Comparison of ENCODE assay signal across 14 cellular contexts in genomic region chr12:4283512-4284255, GRCh38. TPM values are rescaled to one million over a fixed set of nuclear protein-coding genes. Genes with fewer than 3 reads are reported as not detected.
DNase-seq lines count a peak whose midpoint lies in the region; ATAC-seq and FAIRE-seq lines count a peak whose summit lies in the region.
"Had no signal": no experiment of that assay in that cellular context is flagged by ENCODE, and none has a peak within 500 bp of the region (broad histone marks: within the 10 kb centered on the region; RNA-seq: fewer than 3 reads in every experiment).

No MANE protein-coding gene starts in this region.

- intact Hi-C loops in naive thymus-derived CD4-positive, alpha-beta T cell (cut with micrococcal nuclease) = no loop called here

- H3K4me3 ChIP-seq in naive thymus-derived CD4-positive, alpha-beta T cell (ENCODE audit: low read length) = no peak overlapping the region
- H3K4me3 ChIP-seq: thyroid gland had no signal

- peaks cover 44 to 99% (median 64%) of the 10 kb centered on the region in 3 experiments for H3K36me3 ChIP-seq in naive thymus-derived CD4-positive, alpha-beta T cell (ENCODE audit: control insufficient read depth in 2 of 3, insufficient read depth in 3 of 3, low read length in 3 of 3)

- no peaks in the 10 kb centered on the region for H3K27me3 Mint-ChIP-seq in stimulated activated naive CD8-positive, alpha-beta T cell treated with anti-CD3 and anti-CD28 coated beads, Interleukin-15, Interleukin-2, amounts not matched to agents 100 ng/mL and 50 ng/mL, for 24 hours
- no peaks in the 10 kb centered on the region for H3K27me3 Mint-ChIP-seq in activated naive CD8-positive, alpha-beta T cell treated with anti-CD3 and anti-CD28 coated beads, Interleukin-2, amount 10 ng/mL, durations not matched to agents 7 days and 5 days
- H3K27me3 Mint-ChIP-seq in naive thymus-derived CD4-positive, alpha-beta T cell = no peaks in the 10 kb centered on the region

- peaks cover 15 to 37% of the 10 kb centered on the region in 2 donors for H3K4me1 ChIP-seq in naive thymus-derived CD4-positive, alpha-beta T cell (ENCODE audit: control insufficient read depth in 2 of 2, insufficient read depth in 2 of 2, low read length in 2 of 2)

- H3K27me3 ChIP-seq in naive thymus-derived CD4-positive, alpha-beta T cell (ENCODE audit: control insufficient read depth in 2 of 2, insufficient read depth in 2 of 2, low read length in 2 of 2) = no peaks in the 10 kb centered on the region
- H3K27me3 ChIP-seq: thyroid gland had no signal

- H3K4me1 Mint-ChIP-seq in stimulated activated naive CD8-positive, alpha-beta T cell treated with anti-CD3 and anti-CD28 coated beads, Interleukin-15, Interleukin-2, amounts not matched to agents 100 ng/mL and 50 ng/mL, for 24 hours (ENCODE audit: low read depth) = peaks cover 96% of the 10 kb centered on the region
- H3K4me1 Mint-ChIP-seq in activated naive CD8-positive, alpha-beta T cell treated with anti-CD3 and anti-CD28 coated beads, Interleukin-2, amount 10 ng/mL, durations not matched to agents 7 days and 5 days = peaks cover 79% of the 10 kb centered on the region
- peaks cover 67 to 97% (median 88%) of the 10 kb centered on the region in 7 donors for H3K4me1 Mint-ChIP-seq in naive thymus-derived CD4-positive, alpha-beta T cell

- no peak for FAIRE-seq in RCC 7860 (lab: Jason Lieb, UNC)

- CTCF ChIA-PET in naive thymus-derived CD4-positive, alpha-beta T cell (lab: Charles Lee) = interaction anchor here (1.0 kb wide), 1 partner anchor 9 kb away, joined by 3 read pairs; no protein-coding TSS in a partner anchor

- no peak overlapping the region for H3K27ac ChIP-seq in naive thymus-derived CD4-positive, alpha-beta T cell (ENCODE audit: low read depth, low read length)
- H3K27ac ChIP-seq: thyroid gland had no signal

- H3K4me3 Mint-ChIP-seq in stimulated activated naive CD8-positive, alpha-beta T cell treated with anti-CD3 and anti-CD28 coated beads, Interleukin-15, Interleukin-2, amounts not matched to agents 100 ng/mL and 50 ng/mL, for 24 hours = peak overlapping the region; percentile 13
- no peak overlapping the region for H3K4me3 Mint-ChIP-seq in activated naive CD8-positive, alpha-beta T cell treated with anti-CD3 and anti-CD28 coated beads, Interleukin-2, amount 10 ng/mL, durations not matched to agents 7 days and 5 days
- H3K4me3 Mint-ChIP-seq in naive thymus-derived CD4-positive, alpha-beta T cell = peak overlapping the region in 3 of 10 donors; percentile 7 to 43 (median 13)

- no peaks in the 10 kb centered on the region for H3K9me3 Mint-ChIP-seq in stimulated activated naive CD8-positive, alpha-beta T cell treated with anti-CD3 and anti-CD28 coated beads, Interleukin-15, Interleukin-2, amounts not matched to agents 100 ng/mL and 50 ng/mL, for 24 hours
- H3K9me3 Mint-ChIP-seq in activated naive CD8-positive, alpha-beta T cell treated with anti-CD3 and anti-CD28 coated beads, Interleukin-2, amount 10 ng/mL, durations not matched to agents 7 days and 5 days = no peaks in the 10 kb centered on the region
- peaks cover 0 to 3% (median 0%) of the 10 kb centered on the region in 11 donors for H3K9me3 Mint-ChIP-seq in naive thymus-derived CD4-positive, alpha-beta T cell

- peak overlapping the region; percentile 65 for H3K27ac Mint-ChIP-seq in stimulated activated naive CD8-positive, alpha-beta T cell treated with anti-CD3 and anti-CD28 coated beads, Interleukin-15, Interleukin-2, amounts not matched to agents 100 ng/mL and 50 ng/mL, for 24 hours
- peak overlapping the region; percentile 65 for H3K27ac Mint-ChIP-seq in activated naive CD8-positive, alpha-beta T cell treated with anti-CD3 and anti-CD28 coated beads, Interleukin-2, amount 10 ng/mL, durations not matched to agents 7 days and 5 days
- H3K27ac Mint-ChIP-seq in naive thymus-derived CD4-positive, alpha-beta T cell = peak overlapping the region in 7 of 9 donors; percentile 21 to 89 (median 63)

- H3K9me3 ChIP-seq in naive thymus-derived CD4-positive, alpha-beta T cell (ENCODE audit: control insufficient read depth in 2 of 3, low read length in 3 of 3) = no peaks in the 10 kb centered on the region
- H3K9me3 ChIP-seq: thyroid gland had no signal

- POLR2A ChIA-PET in activated naive CD8-positive, alpha-beta T cell treated with anti-CD3 and anti-CD28 coated beads, Interleukin-2, amount 10 ng/mL, durations not matched to agents 7 days and 5 days (lab: Charles Lee) = interaction anchor here (0.7 to 2.5 kb wide), 8 partner anchors 10 to 294 kb away, joined by 3 to 19 read pairs (median 4); partner anchors contain the start of gene CCND2
- POLR2A ChIA-PET in naive thymus-derived CD4-positive, alpha-beta T cell (lab: Charles Lee) = interaction anchor here (0.7 to 0.9 kb wide), 2 partner anchors 9 to 16 kb away, joined by 4 read pairs; no protein-coding TSS in a partner anchor

- DNase-seq in stimulated activated naive CD8-positive, alpha-beta T cell treated with anti-CD3 and anti-CD28 coated beads, Interleukin-15, Interleukin-2, amounts not matched to agents 100 U/mL and 50 U/mL, for 24 hours = no peak
- DNase-seq in activated naive CD8-positive, alpha-beta T cell treated with anti-CD3 and anti-CD28 coated beads, Interleukin-2, amount 10 ng/mL, durations not matched to agents 7 days and 5 days = no peak
- no peak for DNase-seq in naive thymus-derived CD4-positive, alpha-beta T cell
- DNase-seq in DMS53 (lab: John Stamatoyannopoulos, UW) = no peak
- no peak for DNase-seq in RCC 7860 (ENCODE audit: low spot score)
- DNase-seq: activated T-cell treated with anti-CD3 and anti-CD28 coated beads, Interleukin-2, amount 50 U/mL, for 1 hour; left colon; NCI-H1436 treated with DMSO at 0.1 percent for 48 hours; NCI-H510A; OCI-M1; thyroid gland had no signal

- H3K36me3 Mint-ChIP-seq in stimulated activated naive CD8-positive, alpha-beta T cell treated with anti-CD3 and anti-CD28 coated beads, Interleukin-15, Interleukin-2, amounts not matched to agents 100 ng/mL and 50 ng/mL, for 24 hours (ENCODE audit: low read depth) = peaks cover 99% of the 10 kb centered on the region
- H3K36me3 Mint-ChIP-seq in activated naive CD8-positive, alpha-beta T cell treated with anti-CD3 and anti-CD28 coated beads, Interleukin-2, amount 10 ng/mL, durations not matched to agents 7 days and 5 days = peaks cover 74% of the 10 kb centered on the region
- H3K36me3 Mint-ChIP-seq in naive thymus-derived CD4-positive, alpha-beta T cell = peaks cover 19 to 77% (median 40%) of the 10 kb centered on the region in 5 donors

- no peak for ATAC-seq in stimulated activated naive CD8-positive, alpha-beta T cell treated with anti-CD3 and anti-CD28 coated beads, Interleukin-15, Interleukin-2, amounts not matched to agents 100 U/mL and 50 U/mL, for 24 hours
- no peak for ATAC-seq in activated naive CD8-positive, alpha-beta T cell treated with anti-CD3 and anti-CD28 coated beads, Interleukin-2, amount 10 ng/mL, durations not matched to agents 7 days and 5 days (ENCODE audit: low read depth)
- ATAC-seq in naive thymus-derived CD4-positive, alpha-beta T cell = no peak
- ATAC-seq in HG03280 (IDR thresholded peaks at IDR 0.05; ENCODE audit: unreplicated experiment) = no peak
- ATAC-seq in HG03025 (IDR thresholded peaks at IDR 0.05; ENCODE audit: low FRiP score, unreplicated experiment) = no peak
- ATAC-seq: left colon had no signal

RNA-seq across cellular contexts. Expression of gene CCND2, which starts 10.1 kb away (rescaled TPM):
- 100 to 1,000 TPM; 417 to 438 TPM for total RNA-seq in activated naive CD8-positive, alpha-beta T cell treated with anti-CD3 and anti-CD28 coated beads, Interleukin-2, amount 10 ng/mL, durations not matched to agents 7 days and 5 days
- 100 to 1,000 TPM in 3 of 5 experiments, 10 to 100 TPM in 2; 95.7 to 659 (median 125) TPM for total RNA-seq in naive thymus-derived CD4-positive, alpha-beta T cell
- polyA plus RNA-seq in naive thymus-derived CD4-positive, alpha-beta T cell = 10 to 100 TPM; 57.3 to 65.1 TPM

RNA-seq across cellular contexts. Expression of gene TIGAR, which starts 37.3 kb away (rescaled TPM):
- total RNA-seq in activated naive CD8-positive, alpha-beta T cell treated with anti-CD3 and anti-CD28 coated beads, Interleukin-2, amount 10 ng/mL, durations not matched to agents 7 days and 5 days = 10 to 100 TPM in 1 of 2 experiments, 1 to 10 TPM in 1; 9.7 to 11.4 TPM
- total RNA-seq in naive thymus-derived CD4-positive, alpha-beta T cell = 10 to 100 TPM in 3 of 5 experiments, 1 to 10 TPM in 2; 7.1 to 15.8 (median 11.1) TPM
- polyA plus RNA-seq in naive thymus-derived CD4-positive, alpha-beta T cell = 1 to 10 TPM; 4.4 to 6.6 TPM
